Comparison of ENCODE assay signal across 8 cellular contexts in genomic region chr9:114348906-114349482, GRCh38. TPM values are rescaled to one million over a fixed set of nuclear protein-coding genes. Genes with fewer than 3 reads are reported as not detected.
A peak's percentile ranks its signal among the peaks of the same experiment; 100 is the strongest.
DNase-seq lines count a peak whose midpoint lies in the region; ATAC-seq and TF ChIP-seq lines count a peak whose summit lies in the region.

No MANE protein-coding gene starts in this region.

- H3K27ac Mint-ChIP-seq in activated CD4-positive, alpha-beta memory T cell treated with anti-CD3 and anti-CD28 coated beads, Interleukin-2, amount 10 ng/mL, durations not matched to agents 7 days and 5 days: peak overlapping the region; percentile 91
- no peak overlapping the region for H3K27ac Mint-ChIP-seq in endothelial cell (ENCODE audit: unreplicated experiment)
- peak overlapping the region; percentile 85 to 98 for H3K27ac Mint-ChIP-seq in natural killer cell

- intact Hi-C loops in natural killer cell (cut with micrococcal nuclease): no loop called here

- no peaks in the 10 kb centered on the region for H3K9me3 Mint-ChIP-seq in activated CD4-positive, alpha-beta memory T cell treated with anti-CD3 and anti-CD28 coated beads, Interleukin-2, amount 10 ng/mL, durations not matched to agents 7 days and 5 days
- no peaks in the 10 kb centered on the region for H3K9me3 Mint-ChIP-seq in endothelial cell (ENCODE audit: unreplicated experiment)
- H3K9me3 Mint-ChIP-seq in natural killer cell: no peaks in the 10 kb centered on the region

- ATAC-seq in HG02840 (IDR thresholded peaks at IDR 0.05; ENCODE audit: low FRiP score, unreplicated experiment) (peak; percentile 79), natural killer cell (peak; percentile 65 to 74 (median 66))

- CTCF ChIA-PET in activated CD4-positive, alpha-beta memory T cell treated with anti-CD3 and anti-CD28 coated beads, Interleukin-2, amount 10 ng/mL, durations not matched to agents 7 days and 5 days (lab: Charles Lee): interaction anchor here (1.1 to 1.4 kb wide), 2 partner anchors 30 to 36 kb away, joined by 3 to 4 read pairs; no protein-coding TSS in a partner anchor

- peaks cover 88% of the 10 kb centered on the region for H3K36me3 Mint-ChIP-seq in activated CD4-positive, alpha-beta memory T cell treated with anti-CD3 and anti-CD28 coated beads, Interleukin-2, amount 10 ng/mL, durations not matched to agents 7 days and 5 days (ENCODE audit: low read depth)
- peaks cover 45% of the 10 kb centered on the region for H3K36me3 Mint-ChIP-seq in endothelial cell (ENCODE audit: low read depth, unreplicated experiment)
- peaks cover 29% of the 10 kb centered on the region for H3K36me3 Mint-ChIP-seq in natural killer cell

- no peak overlapping the region for H3K4me3 Mint-ChIP-seq in activated CD4-positive, alpha-beta memory T cell treated with anti-CD3 and anti-CD28 coated beads, Interleukin-2, amount 10 ng/mL, durations not matched to agents 7 days and 5 days
- peak overlapping the region; percentile 62 for H3K4me3 Mint-ChIP-seq in endothelial cell (ENCODE audit: unreplicated experiment)
- H3K4me3 Mint-ChIP-seq in natural killer cell: no peak overlapping the region

- DNase-seq in DMS53 (lab: John Stamatoyannopoulos, UW): peak; percentile 53
- no peak for DNase-seq in DMS53 treated with DMSO at 0.1 percent for 48 hours (lab: John Stamatoyannopoulos, UW; ENCODE audit: unreplicated experiment)
- DNase-seq in NCI-H2196 treated with DMSO at 0.1 percent for 48 hours (lab: John Stamatoyannopoulos, UW; ENCODE audit: unreplicated experiment): peak; percentile 10
- DNase-seq in activated CD4-positive, alpha-beta memory T cell treated with anti-CD3 and anti-CD28 coated beads, Interleukin-2, amount 10 ng/mL, durations not matched to agents 7 days and 5 days: peak; percentile 75
- DNase-seq in endothelial cell (ENCODE audit: low spot score): no peak
- no peak for DNase-seq in natural killer cell
- peak; percentile 97 for DNase-seq in stromal cell of bone marrow (ENCODE audit: low read depth)

- POLR2A ChIA-PET in activated CD4-positive, alpha-beta memory T cell treated with anti-CD3 and anti-CD28 coated beads, Interleukin-2, amount 10 ng/mL, durations not matched to agents 7 days and 5 days (lab: Charles Lee): interaction anchor here (0.5 to 9.1 kb wide), 5 partner anchors 17 to 37 kb away, joined by 3 to 115 read pairs (median 3); partner anchors contain the start of gene AKNA

- peaks cover 52% of the 10 kb centered on the region for H3K4me1 Mint-ChIP-seq in activated CD4-positive, alpha-beta memory T cell treated with anti-CD3 and anti-CD28 coated beads, Interleukin-2, amount 10 ng/mL, durations not matched to agents 7 days and 5 days
- no peaks in the 10 kb centered on the region for H3K4me1 Mint-ChIP-seq in endothelial cell (ENCODE audit: unreplicated experiment)
- H3K4me1 Mint-ChIP-seq in natural killer cell: peaks cover 32 to 42% of the 10 kb centered on the region in 2 donors

- TF ChIP-seq CTCF in endothelial cell (IDR thresholded peaks at IDR 0.05; ENCODE audit: unreplicated experiment): no peak
- no peak for TF ChIP-seq CTCF in natural killer cell (IDR thresholded peaks at IDR 0.05)

- H3K27me3 Mint-ChIP-seq in activated CD4-positive, alpha-beta memory T cell treated with anti-CD3 and anti-CD28 coated beads, Interleukin-2, amount 10 ng/mL, durations not matched to agents 7 days and 5 days: no peaks in the 10 kb centered on the region
- H3K27me3 Mint-ChIP-seq in endothelial cell (ENCODE audit: unreplicated experiment) (peaks cover 6% of the 10 kb centered on the region), natural killer cell (ENCODE audit: low read depth in 2 of 2) (no peaks in the 10 kb centered on the region)

RNA-seq across cellular contexts. Expression of gene ORM2, which starts 19.3 kb away (rescaled TPM):
- not detected for total RNA-seq in activated CD4-positive, alpha-beta memory T cell treated with anti-CD3 and anti-CD28 coated beads, Interleukin-2, amount 10 ng/mL, durations not matched to agents 7 days and 5 days
- total RNA-seq in endothelial cell (ENCODE audit: unreplicated experiment) (not detected), natural killer cell (not detected)

RNA-seq across cellular contexts. Expression of gene ORM1, which starts 26.1 kb away (rescaled TPM):
- not detected for total RNA-seq in activated CD4-positive, alpha-beta memory T cell treated with anti-CD3 and anti-CD28 coated beads, Interleukin-2, amount 10 ng/mL, durations not matched to agents 7 days and 5 days
- not detected for total RNA-seq in endothelial cell (ENCODE audit: unreplicated experiment)
- under 1 TPM in 1 of 3 donors, not detected in 2; 1.00 TPM for total RNA-seq in natural killer cell

RNA-seq across cellular contexts. Expression of gene AKNA, which starts 38.8 kb away (rescaled TPM):
- 100 to 1,000 TPM; 350 to 355 TPM for total RNA-seq in activated CD4-positive, alpha-beta memory T cell treated with anti-CD3 and anti-CD28 coated beads, Interleukin-2, amount 10 ng/mL, durations not matched to agents 7 days and 5 days
- total RNA-seq in endothelial cell (ENCODE audit: unreplicated experiment) (79.1 TPM), natural killer cell (100 to 1,000 TPM; 577 to 743 (median 676) TPM)

Comparison
In these comparisons a context has a peak if more than half of its experiments do, and no peak if none do; other contexts are left out.
1. DNase-seq: peak in DMS53 (single experiment), NCI-H2196 treated with DMSO at 0.1 percent for 48 hours (single experiment), activated CD4-positive, alpha-beta memory T cell treated with anti-CD3 and anti-CD28 coated beads, Interleukin-2, amount 10 ng/mL, durations not matched to agents 7 days and 5 days (single experiment) and stromal cell of bone marrow (single experiment); none in DMS53 treated with DMSO at 0.1 percent for 48 hours (single experiment), endothelial cell (single experiment) and natural killer cell (single experiment).